ENCODE assay signal across 14 cellular contexts in the genomic region with DNA sequence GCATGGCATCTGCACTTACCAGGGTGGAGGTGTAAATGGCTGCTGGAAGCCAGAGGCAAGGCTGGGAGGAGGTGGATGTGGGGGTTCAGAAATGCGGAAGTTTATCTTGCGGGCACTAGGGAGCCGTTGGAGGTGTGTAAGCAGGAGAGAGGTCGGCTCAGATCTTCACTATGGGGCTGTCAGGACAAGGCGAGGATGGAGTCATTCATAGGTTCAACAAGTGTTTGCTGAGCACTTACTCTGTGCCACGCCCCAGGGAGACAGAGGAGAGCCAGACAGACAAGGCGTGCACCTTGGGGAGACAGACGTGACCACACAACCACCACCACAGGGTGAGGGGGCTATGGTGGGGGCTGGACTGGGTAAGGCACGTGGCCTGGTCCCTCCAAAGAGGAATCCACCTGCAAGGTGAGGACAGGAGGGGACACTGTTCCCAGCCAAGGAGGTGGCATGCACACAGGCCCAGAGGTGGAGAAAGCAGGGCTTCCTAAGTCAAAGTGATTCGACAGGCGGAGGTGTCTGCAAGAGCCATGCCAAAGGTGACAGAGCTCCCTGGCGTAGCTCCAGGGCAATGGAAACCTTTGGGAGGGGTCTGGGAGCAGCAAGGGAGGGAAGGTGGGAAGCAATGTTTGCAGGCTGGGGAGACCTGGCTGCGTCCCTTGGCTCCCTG. TPM values are rescaled to one million over a fixed set of nuclear protein-coding genes. Genes with fewer than 3 reads are reported as not detected.
A peak's percentile ranks its signal among the peaks of the same experiment; 100 is the strongest.
DNase-seq lines count a peak whose midpoint lies in the region; ATAC-seq and TF ChIP-seq lines count a peak whose summit lies in the region.
"Had no signal": no experiment of that assay in that cellular context is flagged by ENCODE, and none has a peak within 500 bp of the region (broad histone marks: within the 10 kb centered on the region; RNA-seq: fewer than 3 reads in every experiment).

No MANE protein-coding gene starts in this region.

- peaks cover 61% of the 10 kb centered on the region for H3K4me1 Mint-ChIP-seq in activated CD8-positive, alpha-beta T cell treated with anti-CD3 and anti-CD28 coated beads, Interleukin-2, amount 10 ng/mL, durations not matched to agents 7 days and 5 days (ENCODE audit: low read depth)
- H3K4me1 Mint-ChIP-seq in activated CD8-positive, alpha-beta T cell treated with anti-CD3 and anti-CD28 coated beads for 36 hours (ENCODE audit: low read depth), result peaks cover 62% of the 10 kb centered on the region
- peaks cover 38 to 42% of the 10 kb centered on the region in 2 donors for H3K4me1 Mint-ChIP-seq in effector memory CD8-positive, alpha-beta T cell (ENCODE audit: low read depth in 2 of 2)
- peaks cover 38% of the 10 kb centered on the region for H3K4me1 Mint-ChIP-seq in stimulated activated effector memory CD8-positive, alpha-beta T cell treated with anti-CD3 and anti-CD28 coated beads, Interleukin-12 subunit alpha, Interleukin-12 subunit beta, amount 100 ng/mL, for 72 hours

- peak overlapping the region; percentile 85 for H3K27ac Mint-ChIP-seq in activated CD8-positive, alpha-beta T cell treated with anti-CD3 and anti-CD28 coated beads, Interleukin-2, amount 10 ng/mL, durations not matched to agents 7 days and 5 days
- no peak overlapping the region for H3K27ac Mint-ChIP-seq in activated CD8-positive, alpha-beta T cell treated with anti-CD3 and anti-CD28 coated beads for 36 hours
- H3K27ac Mint-ChIP-seq in effector memory CD8-positive, alpha-beta T cell, result peak overlapping the region; percentile 91 to 93
- peak overlapping the region; percentile 90 for H3K27ac Mint-ChIP-seq in stimulated activated effector memory CD8-positive, alpha-beta T cell treated with anti-CD3 and anti-CD28 coated beads, Interleukin-12 subunit alpha, Interleukin-12 subunit beta, amount 100 ng/mL, for 72 hours

- TF ChIP-seq POLR2A in suprapubic skin (IDR thresholded peaks at IDR 0.05), result no peak

- no peak for DNase-seq in activated CD8-positive, alpha-beta T cell treated with anti-CD3 and anti-CD28 coated beads, Interleukin-2, amount 10 ng/mL, durations not matched to agents 7 days and 5 days
- no peak for DNase-seq in activated CD8-positive, alpha-beta T cell treated with anti-CD3 and anti-CD28 coated beads for 36 hours
- DNase-seq in NCI-H2171 (lab: John Stamatoyannopoulos, UW), result peak; percentile 32
- DNase-seq in effector memory CD8-positive, alpha-beta T cell, result no peak
- DNase-seq in stimulated activated effector memory CD8-positive, alpha-beta T cell treated with anti-CD3 and anti-CD28 coated beads, Interleukin-12 subunit alpha, Interleukin-12 subunit beta, amount 100 ng/mL, for 72 hours (ENCODE audit: low spot score in 2 of 2), result no peak
- no peak for DNase-seq in suprapubic skin (ENCODE audit: low spot score in 2 of 2)
- no peak for DNase-seq in ascending aorta (ENCODE audit: low spot score in 2 of 2)
- DNase-seq: dermis blood vessel endothelial cell, foreskin melanocyte, kidney, NCI-H1092 treated with DMSO at 0.1 percent for 48 hours, NCI-H524 treated with DMSO at 0.1 percent for 48 hours, SHP77 treated with DMSO at 0.1 percent for 48 hours had no signal

- H3K36me3 ChIP-seq in suprapubic skin, result no peaks in the 10 kb centered on the region
- H3K36me3 ChIP-seq in ascending aorta, result no peaks in the 10 kb centered on the region

- H3K4me3 Mint-ChIP-seq in activated CD8-positive, alpha-beta T cell treated with anti-CD3 and anti-CD28 coated beads, Interleukin-2, amount 10 ng/mL, durations not matched to agents 7 days and 5 days, result peak overlapping the region; percentile 66
- no peak overlapping the region for H3K4me3 Mint-ChIP-seq in activated CD8-positive, alpha-beta T cell treated with anti-CD3 and anti-CD28 coated beads for 36 hours
- H3K4me3 Mint-ChIP-seq in effector memory CD8-positive, alpha-beta T cell, result peak overlapping the region; percentile 79 to 80
- peak overlapping the region; percentile 51 for H3K4me3 Mint-ChIP-seq in stimulated activated effector memory CD8-positive, alpha-beta T cell treated with anti-CD3 and anti-CD28 coated beads, Interleukin-12 subunit alpha, Interleukin-12 subunit beta, amount 100 ng/mL, for 72 hours

- H3K27ac ChIP-seq in suprapubic skin (no peak overlapping the region), ascending aorta (no peak overlapping the region)

- H3K4me3 ChIP-seq in suprapubic skin (no peak overlapping the region), ascending aorta (no peak overlapping the region)

- CTCF ChIA-PET in activated CD8-positive, alpha-beta T cell treated with anti-CD3 and anti-CD28 coated beads, Interleukin-2, amount 10 ng/mL, durations not matched to agents 7 days and 5 days (lab: Charles Lee), result no interaction called here
- CTCF ChIA-PET in activated CD8-positive, alpha-beta T cell treated with anti-CD3 and anti-CD28 coated beads for 36 hours (lab: Charles Lee), result no interaction called here

- H3K27me3 ChIP-seq in suprapubic skin (no peaks in the 10 kb centered on the region), ascending aorta (no peaks in the 10 kb centered on the region)

- ATAC-seq in activated CD8-positive, alpha-beta T cell treated with anti-CD3 and anti-CD28 coated beads, Interleukin-2, amount 10 ng/mL, durations not matched to agents 7 days and 5 days, result no peak
- ATAC-seq in activated CD8-positive, alpha-beta T cell treated with anti-CD3 and anti-CD28 coated beads for 36 hours, result no peak
- no peak for ATAC-seq in effector memory CD8-positive, alpha-beta T cell (replicated peaks)
- no peak for ATAC-seq in stimulated activated effector memory CD8-positive, alpha-beta T cell treated with anti-CD3 and anti-CD28 coated beads, Interleukin-12 subunit alpha, Interleukin-12 subunit beta, amount 100 ng/mL, for 72 hours
- ATAC-seq in GM18870 (IDR thresholded peaks at IDR 0.05; ENCODE audit: unreplicated experiment), result no peak

- intact Hi-C loops in activated CD8-positive, alpha-beta T cell treated with anti-CD3 and anti-CD28 coated beads for 36 hours (cut with micrococcal nuclease), result no loop called here
- intact Hi-C loops in ascending aorta (cut with DNase I), result no loop called here

- POLR2A ChIA-PET in activated CD8-positive, alpha-beta T cell treated with anti-CD3 and anti-CD28 coated beads, Interleukin-2, amount 10 ng/mL, durations not matched to agents 7 days and 5 days (lab: Charles Lee), result no interaction called here
- POLR2A ChIA-PET in activated CD8-positive, alpha-beta T cell treated with anti-CD3 and anti-CD28 coated beads for 36 hours (lab: Charles Lee), result interaction anchor here (0.7 to 0.8 kb wide), 2 partner anchors 11 to 40 kb away, joined by 3 read pairs; no protein-coding TSS in a partner anchor

- H3K9me3 ChIP-seq in suprapubic skin, result no peaks in the 10 kb centered on the region
- H3K9me3 ChIP-seq in ascending aorta, result no peaks in the 10 kb centered on the region

- TF ChIP-seq EP300 in suprapubic skin (IDR thresholded peaks at IDR 0.05), result no peak

- no peaks in the 10 kb centered on the region for H3K36me3 Mint-ChIP-seq in activated CD8-positive, alpha-beta T cell treated with anti-CD3 and anti-CD28 coated beads, Interleukin-2, amount 10 ng/mL, durations not matched to agents 7 days and 5 days (ENCODE audit: low read depth)
- H3K36me3 Mint-ChIP-seq in activated CD8-positive, alpha-beta T cell treated with anti-CD3 and anti-CD28 coated beads for 36 hours (ENCODE audit: low read depth), result no peaks in the 10 kb centered on the region
- H3K36me3 Mint-ChIP-seq in effector memory CD8-positive, alpha-beta T cell (ENCODE audit: insufficient read depth), result peaks cover 3% of the 10 kb centered on the region
- H3K36me3 Mint-ChIP-seq in stimulated activated effector memory CD8-positive, alpha-beta T cell treated with anti-CD3 and anti-CD28 coated beads, Interleukin-12 subunit alpha, Interleukin-12 subunit beta, amount 100 ng/mL, for 72 hours, result no peaks in the 10 kb centered on the region

- 69% methylated on average over 13 of the region's 13 CpGs for WGBS in suprapubic skin

- H3K27me3 Mint-ChIP-seq in activated CD8-positive, alpha-beta T cell treated with anti-CD3 and anti-CD28 coated beads, Interleukin-2, amount 10 ng/mL, durations not matched to agents 7 days and 5 days (ENCODE audit: low read depth), result peaks cover 6% of the 10 kb centered on the region
- no peaks in the 10 kb centered on the region for H3K27me3 Mint-ChIP-seq in activated CD8-positive, alpha-beta T cell treated with anti-CD3 and anti-CD28 coated beads for 36 hours
- H3K27me3 Mint-ChIP-seq in effector memory CD8-positive, alpha-beta T cell, result peaks cover 8 to 35% of the 10 kb centered on the region in 2 donors

- H3K4me1 ChIP-seq in suprapubic skin (peaks cover 25% of the 10 kb centered on the region), ascending aorta (peaks cover 0 to 8% of the 10 kb centered on the region in 2 donors)

- no peak for TF ChIP-seq CTCF in activated CD8-positive, alpha-beta T cell treated with anti-CD3 and anti-CD28 coated beads for 36 hours (IDR thresholded peaks at IDR 0.05)
- TF ChIP-seq CTCF in suprapubic skin (IDR thresholded peaks at IDR 0.05) (no peak), ascending aorta (IDR thresholded peaks at IDR 0.05) (no peak)

- no peaks in the 10 kb centered on the region for H3K9me3 Mint-ChIP-seq in activated CD8-positive, alpha-beta T cell treated with anti-CD3 and anti-CD28 coated beads, Interleukin-2, amount 10 ng/mL, durations not matched to agents 7 days and 5 days (ENCODE audit: insufficient read depth)
- H3K9me3 Mint-ChIP-seq in activated CD8-positive, alpha-beta T cell treated with anti-CD3 and anti-CD28 coated beads for 36 hours, result no peaks in the 10 kb centered on the region
- H3K9me3 Mint-ChIP-seq in effector memory CD8-positive, alpha-beta T cell, result no peaks in the 10 kb centered on the region
- H3K9me3 Mint-ChIP-seq in stimulated activated effector memory CD8-positive, alpha-beta T cell treated with anti-CD3 and anti-CD28 coated beads, Interleukin-12 subunit alpha, Interleukin-12 subunit beta, amount 100 ng/mL, for 72 hours, result no peaks in the 10 kb centered on the region

RNA-seq across cellular contexts. Expression of a gene that starts 30.8 kb away (rescaled TPM):
- total RNA-seq in activated CD8-positive, alpha-beta T cell treated with anti-CD3 and anti-CD28 coated beads, Interleukin-2, amount 10 ng/mL, durations not matched to agents 7 days and 5 days, result 10 to 100 TPM; 75.9 to 80.5 TPM
- total RNA-seq in activated CD8-positive, alpha-beta T cell treated with anti-CD3 and anti-CD28 coated beads for 36 hours, result 10 to 100 TPM; 58.7 to 58.9 TPM
- 10 to 100 TPM; 56.4 to 72.8 (median 68.4) TPM for total RNA-seq in suprapubic skin
- 11.9 TPM for total RNA-seq in ascending aorta
